Comparison of ENCODE assay signal across 23 cellular contexts in the genomic region with DNA sequence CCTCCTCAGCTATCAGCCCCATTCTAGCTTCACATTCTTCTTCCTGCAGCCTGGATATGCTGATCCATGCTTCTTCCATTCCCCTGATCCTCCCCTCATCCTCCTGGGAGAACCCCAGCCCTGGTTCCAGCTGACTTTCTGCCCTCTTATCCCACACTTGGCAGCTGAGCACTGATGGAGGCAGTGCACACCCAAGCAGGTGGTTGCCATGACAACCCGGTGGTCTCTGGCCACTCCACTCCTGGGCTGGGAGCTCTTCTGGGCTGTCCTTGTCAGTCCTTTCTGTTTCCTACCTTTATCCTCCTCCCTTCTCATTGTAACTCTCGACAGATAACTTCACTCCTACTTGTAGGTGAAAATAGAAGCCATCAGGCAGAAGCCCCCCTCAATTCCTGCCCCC. TPM values are rescaled to one million over a fixed set of nuclear protein-coding genes. Genes with fewer than 3 reads are reported as not detected.
DNase-seq lines count a peak whose midpoint lies in the region; ATAC-seq and TF ChIP-seq lines count a peak whose summit lies in the region.
"Had no signal": no experiment of that assay in that cellular context is flagged by ENCODE, and none has a peak within 500 bp of the region (broad histone marks: within the 10 kb centered on the region; RNA-seq: fewer than 3 reads in every experiment).

No MANE protein-coding gene starts in this region.

- ATAC-seq in WTC11 = peak; percentile 69
- no peak for ATAC-seq in GM19463 (IDR thresholded peaks at IDR 0.05; ENCODE audit: unreplicated experiment)
- ATAC-seq: natural killer cell treated with Interleukin-12 subunit alpha and Interleukin-12 subunit beta and Interleukin-15 and Interleukin-18, amount 100 ng/mL, for 72 hours; stimulated activated memory B cell treated with anti-CD40 and anti-IgM and Interleukin-4, amounts not matched to agents 10 μg/mL and 1 μg/mL and 100 μg/mL, for 72 hours had no signal

- H3K4me3 Mint-ChIP-seq in H9 (no peak overlapping the region; a peak in 1 of 5 replicates), WTC11 (no peak overlapping the region), osteocyte (ENCODE audit: unreplicated experiment) (no peak overlapping the region)
- H3K4me3 Mint-ChIP-seq: activated CD4-positive, alpha-beta T cell treated with anti-CD3 and anti-CD28 coated beads, Interleukin-2, amount 10 ng/mL, durations not matched to agents 7 days and 5 days; activated naive CD8-positive, alpha-beta T cell; CD4-positive, alpha-beta memory T cell; natural killer cell treated with Interleukin-12 subunit alpha and Interleukin-12 subunit beta and Interleukin-15 and Interleukin-18, amount 100 ng/mL, for 72 hours; stimulated activated memory B cell treated with anti-CD40 and anti-IgM and Interleukin-4, amounts not matched to agents 10 μg/mL and 1 μg/mL and 100 μg/mL, for 72 hours had no signal

- H3K4me2 ChIP-seq in H9 (ENCODE audit: insufficient read depth, insufficient read length, low read length) = no peak overlapping the region
- H3K4me2 ChIP-seq: SK-N-SH had no signal

- CTCF ChIA-PET in WTC11 (lab: Charles Lee) = interaction anchor here (0.8 to 1.3 kb wide), 5 partner anchors 32 to 178 kb away, joined by 3 to 5 read pairs (median 4); partner anchors contain the start of genes CNTNAP1, RETREG3 and TUBG1

- H3T11ph ChIP-seq in H9 (ENCODE audit: low read length) = no peak overlapping the region

- no peak overlapping the region for H2AFZ ChIP-seq in H9 (ENCODE audit: low read length)

- no peak overlapping the region for H3K18ac ChIP-seq in H9 (ENCODE audit: insufficient read length, low read depth, low read length)

- H3K27ac Mint-ChIP-seq in H9 (peak overlapping the region in 2 of 3 experiments; percentile 76; a peak in 3 of 7 replicates), WTC11 (no peak overlapping the region), osteocyte (ENCODE audit: unreplicated experiment) (peak overlapping the region; percentile 34)
- H3K27ac Mint-ChIP-seq: activated CD4-positive, alpha-beta T cell treated with anti-CD3 and anti-CD28 coated beads, Interleukin-2, amount 10 ng/mL, durations not matched to agents 7 days and 5 days; activated naive CD8-positive, alpha-beta T cell; CD4-positive, alpha-beta memory T cell; natural killer cell treated with Interleukin-12 subunit alpha and Interleukin-12 subunit beta and Interleukin-15 and Interleukin-18, amount 100 ng/mL, for 72 hours; stimulated activated memory B cell treated with anti-CD40 and anti-IgM and Interleukin-4, amounts not matched to agents 10 μg/mL and 1 μg/mL and 100 μg/mL, for 72 hours had no signal

- no peaks in the 10 kb centered on the region for H3K79me2 ChIP-seq in H9 (ENCODE audit: insufficient read depth, low read length)

- no peak overlapping the region for H3K56ac ChIP-seq in H9 (ENCODE audit: insufficient read length, low read depth, low read length)

- no peak overlapping the region for H2BK120ac ChIP-seq in H9 (ENCODE audit: low read depth, low read length, poor library complexity, severe bottlenecking)

- H4K20me1 ChIP-seq in H9 (ENCODE audit: control insufficient read depth, insufficient read depth, insufficient read length) = no peaks in the 10 kb centered on the region

- no peaks in the 10 kb centered on the region for H3K79me1 ChIP-seq in H9 (ENCODE audit: insufficient read depth, low read depth, low read length, poor library complexity, severe bottlenecking)

- H4K8ac ChIP-seq in H9 (replicated peaks; ENCODE audit: insufficient read length, low read depth, low read length) = no peak overlapping the region

- no peak overlapping the region for H4K91ac ChIP-seq in H9 (ENCODE audit: insufficient read length, low read depth, low read length)

- no CpG with 5 or more reads among the region's 2 CpGs for WGBS in H9 (ENCODE audit: extremely low coverage, insufficient read length, low lambda C conversion rate)

- H3K9me3 Mint-ChIP-seq in H9 (no peaks in the 10 kb centered on the region), WTC11 (no peaks in the 10 kb centered on the region), osteocyte (ENCODE audit: unreplicated experiment) (no peaks in the 10 kb centered on the region)
- H3K9me3 Mint-ChIP-seq: activated CD4-positive, alpha-beta T cell treated with anti-CD3 and anti-CD28 coated beads, Interleukin-2, amount 10 ng/mL, durations not matched to agents 7 days and 5 days; CD4-positive, alpha-beta memory T cell; natural killer cell treated with Interleukin-12 subunit alpha and Interleukin-12 subunit beta and Interleukin-15 and Interleukin-18, amount 100 ng/mL, for 72 hours; stimulated activated memory B cell treated with anti-CD40 and anti-IgM and Interleukin-4, amounts not matched to agents 10 μg/mL and 1 μg/mL and 100 μg/mL, for 72 hours had no signal

- H3K4me1 ChIP-seq in H9 (ENCODE audit: insufficient read depth, low read length) = no peaks in the 10 kb centered on the region
- H3K4me1 ChIP-seq: testis, uterus had no signal

- peaks cover 8 to 9% of the 10 kb centered on the region in 2 experiments for H3K4me1 Mint-ChIP-seq in H9
- peaks cover 8% of the 10 kb centered on the region for H3K4me1 Mint-ChIP-seq in WTC11
- no peaks in the 10 kb centered on the region for H3K4me1 Mint-ChIP-seq in osteocyte (ENCODE audit: unreplicated experiment)
- H3K4me1 Mint-ChIP-seq: activated CD4-positive, alpha-beta T cell treated with anti-CD3 and anti-CD28 coated beads, Interleukin-2, amount 10 ng/mL, durations not matched to agents 7 days and 5 days; CD4-positive, alpha-beta memory T cell; stimulated activated memory B cell treated with anti-CD40 and anti-IgM and Interleukin-4, amounts not matched to agents 10 μg/mL and 1 μg/mL and 100 μg/mL, for 72 hours had no signal

- H2AK5ac ChIP-seq in H9 (ENCODE audit: insufficient read length, low read length) = no peak overlapping the region

- no peak overlapping the region for H2BK12ac ChIP-seq in H9 (ENCODE audit: insufficient read length, low read depth, low read length)

- no peak overlapping the region for H2BK20ac ChIP-seq in H9 (ENCODE audit: low read depth, low read length, poor library complexity, severe bottlenecking)

- POLR2A ChIA-PET in WTC11 (lab: Charles Lee) = no interaction called here

- no peaks in the 10 kb centered on the region for H3K9me3 ChIP-seq in H9 (ENCODE audit: control insufficient read depth, low read depth, low read length)
- no peaks in the 10 kb centered on the region for H3K9me3 ChIP-seq in MG63
- H3K9me3 ChIP-seq: SK-N-SH, testis, uterus had no signal

- no peaks in the 10 kb centered on the region for H3K36me3 ChIP-seq in MG63
- H3K36me3 ChIP-seq: uterus had no signal

- no peak overlapping the region for H2BK15ac ChIP-seq in H9 (ENCODE audit: low read depth, low read length)

- H3K27me3 ChIP-seq in H9 (ENCODE audit: insufficient read depth, low read length) (no peaks in the 10 kb centered on the region), MG63 (no peaks in the 10 kb centered on the region)
- H3K27me3 ChIP-seq: testis, uterus had no signal

- no peak overlapping the region for H2BK5ac ChIP-seq in H9 (ENCODE audit: insufficient read length, low read length)

- no peak overlapping the region for H3K23ac ChIP-seq in H9 (ENCODE audit: insufficient read length, low read depth, low read length)

- H3K4me3 ChIP-seq in MG63 = no peak overlapping the region
- H3K4me3 ChIP-seq: skin epidermis, testis, uterus had no signal

- H3K23me2 ChIP-seq in H9 (ENCODE audit: insufficient read length, low read depth, low read length, poor library complexity, severe bottlenecking) = no peaks in the 10 kb centered on the region

- H3K27ac ChIP-seq in H9 (ENCODE audit: insufficient read length, low read depth, low read length) = no peak overlapping the region
- H3K27ac ChIP-seq: epithelial cell of prostate, skin epidermis, testis, uterus had no signal

- DNase-seq in NCI-H748 (lab: John Stamatoyannopoulos, UW; ENCODE audit: unreplicated experiment) (peak; percentile 69), NCI-H748 treated with DMSO at 0.1 percent for 48 hours (lab: John Stamatoyannopoulos, UW) (no peak), H9 (peak; percentile 68), WTC11 (ENCODE audit: low spot score) (peak; percentile 38), osteocyte (ENCODE audit: extremely low spot score, unreplicated experiment) (no peak), MG63 (no peak), NCI-H2081 (lab: John Stamatoyannopoulos, UW) (no peak)
- DNase-seq: activated CD4-positive, alpha-beta T cell treated with anti-CD3 and anti-CD28 coated beads, Interleukin-2, amount 10 ng/mL, durations not matched to agents 7 days and 5 days; CD4-positive, alpha-beta memory T cell; cerebellar nuclear complex; NCI-H1694; RPMI8226; SK-N-SH; stimulated activated CD4-positive, alpha-beta T cell treated with anti-CD3 and anti-CD28 coated beads, Interleukin-1b, Interleukin-23, amount 100 ng/mL, for 48 hours; T-helper 2 cell; testis; uterus had no signal

- no peak overlapping the region for H3K4ac ChIP-seq in H9 (ENCODE audit: low read depth, low read length)

- no peak overlapping the region for H4K5ac ChIP-seq in H9 (ENCODE audit: insufficient read length, low read depth, low read length)

- no peak overlapping the region for H3K14ac ChIP-seq in H9 (ENCODE audit: insufficient read depth, low read length)

- H3K36me3 Mint-ChIP-seq in H9 (ENCODE audit: insufficient read depth in 1 of 3, low read depth in 3 of 3) = no peaks in the 10 kb centered on the region
- H3K36me3 Mint-ChIP-seq in WTC11 = no peaks in the 10 kb centered on the region
- H3K36me3 Mint-ChIP-seq in osteocyte (ENCODE audit: unreplicated experiment) = no peaks in the 10 kb centered on the region
- H3K36me3 Mint-ChIP-seq: activated naive CD8-positive, alpha-beta T cell; CD4-positive, alpha-beta memory T cell; natural killer cell treated with Interleukin-12 subunit alpha and Interleukin-12 subunit beta and Interleukin-15 and Interleukin-18, amount 100 ng/mL, for 72 hours; stimulated activated memory B cell treated with anti-CD40 and anti-IgM and Interleukin-4, amounts not matched to agents 10 μg/mL and 1 μg/mL and 100 μg/mL, for 72 hours had no signal

- no peak overlapping the region for H3K9ac ChIP-seq in H9 (ENCODE audit: extremely low read depth, insufficient read length, low read length)
- H3K9ac ChIP-seq: SK-N-SH had no signal

- TF ChIP-seq CTCF in H9 (conservative IDR thresholded peaks at IDR 0.05) = no peak
- TF ChIP-seq CTCF in WTC11 (IDR thresholded peaks at IDR 0.05) = no peak
- no peak for TF ChIP-seq CTCF in osteocyte (IDR thresholded peaks at IDR 0.05)

- peaks cover 1% of the 10 kb centered on the region; the same call in 1 of the 2 replicates for H3K27me3 Mint-ChIP-seq in H9 (ENCODE audit: low read depth)
- H3K27me3 Mint-ChIP-seq in WTC11 (ENCODE audit: low read depth) = no peaks in the 10 kb centered on the region; the same call in 1 of the 2 replicates
- peaks cover 16% of the 10 kb centered on the region for H3K27me3 Mint-ChIP-seq in osteocyte (ENCODE audit: unreplicated experiment)
- H3K27me3 Mint-ChIP-seq: activated naive CD8-positive, alpha-beta T cell had no signal

RNA-seq across cellular contexts. Expression of gene TUBG2, which starts 16.7 kb away (rescaled TPM):
- 20.4 and 22.0 TPM in 2 replicates for total RNA-seq in H9 (2021)
- total RNA-seq in WTC11 (2021) = 22.1 to 26.7 TPM (median 22.2 TPM) in 3 replicates
- total RNA-seq in osteocyte = 32.8 and 33.3 TPM in 2 replicates
- total RNA-seq in MG63 (2014; rRNA removed; shearing (Covaris generic); ENCODE audit: low replicate concordance) = 1.4 and 4.0 TPM in 2 replicates

RNA-seq across cellular contexts. Expression of gene TUBG1, which starts 32.9 kb away (rescaled TPM):
- total RNA-seq in H9 (2021) (117 and 122 TPM in 2 replicates), WTC11 (2021) (130 to 141 TPM (median 140 TPM) in 3 replicates), osteocyte (47.2 and 55.5 TPM in 2 replicates)
- 65.4 and 69.8 TPM in 2 replicates for total RNA-seq in MG63 (2014; rRNA removed; shearing (Covaris generic); ENCODE audit: low replicate concordance)

RNA-seq across cellular contexts. Expression of gene RETREG3, which starts 33.2 kb away (rescaled TPM):
- total RNA-seq in H9 (2021) (47.3 and 51.1 TPM in 2 replicates), WTC11 (2021) (39.8 to 43.2 TPM (median 40.4 TPM) in 3 replicates), osteocyte (80.1 and 85.0 TPM in 2 replicates)
- 46.0 and 47.2 TPM in 2 replicates for total RNA-seq in MG63 (2014; rRNA removed; shearing (Covaris generic); ENCODE audit: low replicate concordance)

RNA-seq across cellular contexts. Expression of gene PLEKHH3, which starts 34.4 kb away (rescaled TPM):
- total RNA-seq in H9 (2021) = 21.4 and 22.3 TPM in 2 replicates
- 33.0 to 40.2 TPM (median 35.6 TPM) in 3 replicates for total RNA-seq in WTC11 (2021)
- 26.7 and 28.9 TPM in 2 replicates for total RNA-seq in osteocyte
- total RNA-seq in MG63 (2014; rRNA removed; shearing (Covaris generic); ENCODE audit: low replicate concordance) = 16.5 and 54.1 TPM in 2 replicates

RNA-seq across cellular contexts. Expression of gene CCR10, which starts 39.3 kb away (rescaled TPM):
- total RNA-seq in H9 (2021) = 1.0 TPM in 2 replicates
- 3.7 to 4.4 TPM (median 4.2 TPM) in 3 replicates for total RNA-seq in WTC11 (2021)
- total RNA-seq in osteocyte = 1.2 and 1.6 TPM in 2 replicates
- total RNA-seq in MG63 (2014; rRNA removed; shearing (Covaris generic); ENCODE audit: low replicate concordance) = 5.7 TPM in 1 of 2 replicates, not detected in the other
- total RNA-seq: natural killer cell treated with Interleukin-12 subunit alpha and Interleukin-12 subunit beta and Interleukin-15 and Interleukin-18, amount 100 ng/mL, for 72 hours had no signal

Comparison
In these comparisons a context has a peak if more than half of its experiments do, and no peak if none do; other contexts are left out.
1. DNase-seq: peak in NCI-H748 (single experiment), H9 (single experiment) and WTC11 (single experiment); none in NCI-H748 treated with DMSO at 0.1 percent for 48 hours (single experiment), osteocyte (single experiment), MG63 (single experiment) and NCI-H2081 (0 of 2).